ENCODE assay signal across 9 cellular contexts in the genomic region with DNA sequence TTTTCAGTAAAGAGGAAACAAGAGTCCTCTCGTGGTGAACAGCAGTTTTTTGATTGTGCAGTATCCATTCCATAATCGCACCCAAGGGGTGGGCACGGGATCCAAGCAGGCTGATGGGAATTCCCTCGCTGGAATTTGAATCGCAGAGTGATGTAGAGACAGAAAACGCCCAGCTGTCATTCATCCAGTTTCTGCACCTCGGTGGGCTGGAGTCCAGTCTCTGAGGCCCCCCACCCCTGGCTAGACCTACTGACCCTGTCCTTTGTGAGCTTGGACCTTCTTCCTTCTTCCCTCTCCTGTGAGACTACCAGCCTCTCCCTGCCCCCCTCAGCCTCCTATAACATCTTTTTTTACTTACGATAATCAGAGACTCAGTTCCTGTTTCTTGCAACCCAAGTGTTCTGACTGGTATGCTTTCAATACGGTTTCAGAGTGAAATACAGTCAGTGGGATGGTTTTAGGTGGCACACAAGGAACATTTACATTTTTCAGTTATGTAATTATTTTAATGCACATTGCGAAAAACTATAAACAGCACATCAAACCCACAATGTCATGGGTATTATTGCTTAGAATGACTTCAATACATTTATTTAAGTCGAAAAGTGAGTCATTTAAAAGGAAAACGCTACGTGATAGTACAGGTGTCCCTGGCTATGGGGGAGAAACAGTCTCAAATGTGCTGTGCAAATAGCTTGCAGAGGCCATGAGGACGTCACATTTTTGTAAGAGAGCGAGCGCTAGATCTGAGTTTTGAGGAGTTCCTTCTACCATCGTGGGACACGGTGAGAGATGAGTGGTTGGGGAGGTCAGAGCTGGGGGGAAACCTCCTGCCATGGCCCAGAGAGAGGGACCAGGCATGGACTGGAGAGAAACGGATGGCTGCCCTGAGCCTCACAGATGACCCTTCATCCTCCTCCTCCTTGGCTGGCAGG. TPM values are rescaled to one million over a fixed set of nuclear protein-coding genes. Genes with fewer than 3 reads are reported as not detected.
DNase-seq lines count a peak whose midpoint lies in the region; ATAC-seq lines count a peak whose summit lies in the region.
"Had no signal": no experiment of that assay in that cellular context is flagged by ENCODE, and none has a peak within 500 bp of the region (broad histone marks: within the 10 kb centered on the region; RNA-seq: fewer than 3 reads in every experiment).

No MANE protein-coding gene starts in this region.

- peak overlapping the region; percentile 6 for H3K4me3 Mint-ChIP-seq in stimulated activated naive CD8-positive, alpha-beta T cell treated with anti-CD3 and anti-CD28 coated beads, Interleukin-15, Interleukin-2, amounts not matched to agents 100 ng/mL and 50 ng/mL, for 24 hours

- no peak overlapping the region for H3K27ac Mint-ChIP-seq in stimulated activated naive CD8-positive, alpha-beta T cell treated with anti-CD3 and anti-CD28 coated beads, Interleukin-15, Interleukin-2, amounts not matched to agents 100 ng/mL and 50 ng/mL, for 24 hours

- peak; percentile 15 for DNase-seq in activated naive CD4-positive, alpha-beta T cell treated with Interleukin-2 at 50 U/mL for 16 hours
- DNase-seq in activated naive CD4-positive, alpha-beta T cell treated with anti-CD3 and anti-CD28 coated beads, Interleukin-2, amount 50 U/mL, for 16 hours = no peak
- peak; percentile 89 to 90 for DNase-seq in NOMO-1 (lab: John Stamatoyannopoulos, UW; ENCODE audit: unreplicated experiment in 2 of 2)
- DNase-seq in sciatic nerve (ENCODE audit: low spot score) = no peak
- no peak for DNase-seq in cerebellar cortex (ENCODE audit: low spot score)
- DNase-seq: AML-193 had no signal

- H3K9me3 Mint-ChIP-seq in stimulated activated naive CD8-positive, alpha-beta T cell treated with anti-CD3 and anti-CD28 coated beads, Interleukin-15, Interleukin-2, amounts not matched to agents 100 ng/mL and 50 ng/mL, for 24 hours = no peaks in the 10 kb centered on the region

- peaks cover 7% of the 10 kb centered on the region for H3K4me1 Mint-ChIP-seq in stimulated activated naive CD8-positive, alpha-beta T cell treated with anti-CD3 and anti-CD28 coated beads, Interleukin-15, Interleukin-2, amounts not matched to agents 100 ng/mL and 50 ng/mL, for 24 hours (ENCODE audit: low read depth)

- peak; percentile 81 for ATAC-seq in HG02798 (IDR thresholded peaks at IDR 0.05; ENCODE audit: poor library complexity, unreplicated experiment)
- ATAC-seq in esophagus mucosa = no peak
- ATAC-seq in sciatic nerve = no peak

- H3K27me3 Mint-ChIP-seq in stimulated activated naive CD8-positive, alpha-beta T cell treated with anti-CD3 and anti-CD28 coated beads, Interleukin-15, Interleukin-2, amounts not matched to agents 100 ng/mL and 50 ng/mL, for 24 hours = no peaks in the 10 kb centered on the region

- H3K36me3 Mint-ChIP-seq in stimulated activated naive CD8-positive, alpha-beta T cell treated with anti-CD3 and anti-CD28 coated beads, Interleukin-15, Interleukin-2, amounts not matched to agents 100 ng/mL and 50 ng/mL, for 24 hours (ENCODE audit: low read depth) = no peaks in the 10 kb centered on the region

- intact Hi-C loops in sciatic nerve (cut with DNase I) = no loop called here

RNA-seq across cellular contexts. Expression of gene CHST2, which starts 37.5 kb away (rescaled TPM):
- total RNA-seq in esophagus mucosa (1.5 TPM), sciatic nerve (37.1 TPM)

Comparison
In these comparisons a context has a peak if more than half of its experiments do, and no peak if none do; other contexts are left out.
1. DNase-seq: peak in activated naive CD4-positive, alpha-beta T cell treated with Interleukin-2 at 50 U/mL for 16 hours (single experiment) and NOMO-1 (2 of 2); none in activated naive CD4-positive, alpha-beta T cell treated with anti-CD3 and anti-CD28 coated beads, Interleukin-2, amount 50 U/mL, for 16 hours (single experiment), sciatic nerve (single experiment) and cerebellar cortex (single experiment).
2. RNA of gene CHST2, which starts 37.5 kb away (total RNA-seq): 37.1 TPM in sciatic nerve (single experiment); 1.5 TPM in esophagus mucosa (single experiment); every median in the first group is over 10 times any median in the second.